Comparison of ENCODE assay signal across 1 cellular context in the genomic region with DNA sequence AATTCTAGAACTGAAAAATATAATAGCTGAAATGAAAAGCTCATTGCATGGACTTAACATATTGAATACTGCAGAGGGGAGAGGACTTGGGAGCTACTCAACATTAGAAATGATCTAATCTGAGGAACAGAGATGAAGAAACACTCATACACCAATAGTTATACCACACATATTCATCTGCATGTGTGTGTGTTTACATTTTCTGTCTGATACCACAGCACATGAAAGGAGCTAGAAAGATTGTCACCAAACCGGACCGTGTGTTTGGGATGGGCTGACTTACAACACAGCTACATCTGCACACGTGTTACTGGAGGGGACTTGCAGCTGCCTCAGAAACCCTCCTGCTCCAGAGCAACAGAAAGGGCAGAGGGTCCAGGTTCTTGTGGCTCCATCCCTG.
TF ChIP-seq lines count a peak whose summit lies in the region.

No MANE protein-coding gene starts in this region.

TF ChIP-seq in IMR-90, 13 proteins besides CTCF, POLR2A, EP300 and RAD21:
- TF ChIP-seq MAZ (IDR thresholded peaks at IDR 0.05; ENCODE audit: borderline replicate concordance, low read depth, low read length): no peak
- TF ChIP-seq CHD1 (IDR thresholded peaks at IDR 0.05; ENCODE audit: low read depth, low read length): no peak
- no peak for TF ChIP-seq FOS (IDR thresholded peaks at IDR 0.05; ENCODE audit: low read depth, low read length)
- TF ChIP-seq MXI1 (IDR thresholded peaks at IDR 0.05; ENCODE audit: borderline replicate concordance, low read depth, low read length): 0 out of 2 replicates have a peak, but pooled peaks have one; percentile 56
- TF ChIP-seq BHLHE40 (IDR thresholded peaks at IDR 0.05; ENCODE audit: low read depth, low read length): peak; percentile 22; the same call in 1 of the 2 replicates
- peak; percentile 27; the same call in 1 of the 2 replicates for TF ChIP-seq CEBPB (IDR thresholded peaks at IDR 0.05; ENCODE audit: low read depth, low read length)
- TF ChIP-seq RCOR1 (IDR thresholded peaks at IDR 0.05; ENCODE audit: insufficient replicate concordance, low read length): no peak
- TF ChIP-seq NFE2L2 (IDR thresholded peaks at IDR 0.05; ENCODE audit: low read depth, low read length): no peak
- TF ChIP-seq RFX5 (IDR thresholded peaks at IDR 0.05; ENCODE audit: low read depth, low read length): no peak
- TF ChIP-seq USF2 (IDR thresholded peaks at IDR 0.05; ENCODE audit: low read depth, low read length): no peak
